9 cellular contexts compared by ENCODE assay signal in the genomic region with DNA sequence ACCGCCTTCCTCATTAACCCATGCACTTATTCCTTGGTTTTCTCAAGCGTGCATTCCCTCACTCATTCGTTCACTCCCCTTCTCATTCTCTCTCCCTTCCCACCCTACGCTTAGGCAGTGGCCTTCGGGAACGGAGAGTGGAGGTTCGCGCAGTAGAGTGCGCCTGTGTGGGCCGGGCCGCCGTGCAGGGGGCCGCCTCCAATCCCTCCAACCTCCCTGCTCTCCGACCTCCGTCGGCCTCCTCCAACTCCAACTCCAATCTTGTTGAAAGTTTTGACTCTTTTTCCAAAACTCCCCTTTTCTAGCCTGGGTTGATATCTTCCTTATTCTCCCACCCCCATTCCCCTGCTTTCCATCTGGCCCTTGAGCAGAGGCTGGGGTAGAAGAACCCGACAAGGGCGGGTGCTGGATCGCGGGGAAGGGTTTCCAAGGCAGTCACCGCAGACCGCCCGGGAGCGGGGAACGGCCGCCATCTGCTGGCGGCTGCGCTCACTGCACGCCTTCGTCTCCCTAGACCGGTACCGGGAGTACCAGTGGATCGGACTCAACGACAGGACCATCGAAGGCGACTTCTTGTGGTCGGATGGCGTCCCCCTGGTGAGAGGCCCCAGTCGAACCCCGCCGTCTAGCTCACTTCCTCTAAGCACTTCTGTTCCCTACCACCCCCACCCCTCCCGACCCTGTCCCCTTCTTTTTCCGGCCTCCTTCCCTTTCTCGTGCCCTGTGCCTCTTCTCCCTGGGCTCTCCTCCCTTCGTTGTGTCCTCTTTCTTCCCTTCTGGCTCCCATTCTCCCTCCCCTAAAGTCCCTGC. TPM values are rescaled to one million over a fixed set of nuclear protein-coding genes. Genes with fewer than 3 reads are reported as not detected.
DNase-seq lines count a peak whose midpoint lies in the region; ATAC-seq and TF ChIP-seq lines count a peak whose summit lies in the region.
"Had no signal": no experiment of that assay in that cellular context is flagged by ENCODE, and none has a peak within 500 bp of the region (broad histone marks: within the 10 kb centered on the region; RNA-seq: fewer than 3 reads in every experiment).

No MANE protein-coding gene starts in this region.

- peaks cover 54% of the 10 kb centered on the region for H3K27me3 ChIP-seq in HUES64 (ENCODE audit: insufficient read depth, low read length)
- peaks cover 46% of the 10 kb centered on the region for H3K27me3 ChIP-seq in suprapubic skin

- H3K36me3 ChIP-seq in HUES64 (ENCODE audit: insufficient read depth, low read length) (no peaks in the 10 kb centered on the region), suprapubic skin (no peaks in the 10 kb centered on the region)

- WGBS in HUES64, result 4% methylated on average over 45 of the region's 45 CpGs
- 2% methylated on average over 45 of the region's 45 CpGs for WGBS in suprapubic skin

- H3K27ac ChIP-seq in HUES64 (ENCODE audit: low read depth, low read length) (no peak overlapping the region), suprapubic skin (no peak overlapping the region)

- H3K4me1 ChIP-seq in HUES64 (ENCODE audit: insufficient read depth, low read length) (peaks cover 33% of the 10 kb centered on the region), suprapubic skin (peaks cover 48% of the 10 kb centered on the region)

- H3K4me1 Mint-ChIP-seq in activated naive CD4-positive, alpha-beta T cell treated with anti-CD3 and anti-CD28 coated beads for 36 hours (ENCODE audit: low read depth), result peaks cover 43% of the 10 kb centered on the region
- H3K4me1 Mint-ChIP-seq in osteocyte (ENCODE audit: unreplicated experiment), result peaks cover 46% of the 10 kb centered on the region

- TF ChIP-seq CTCF in osteocyte (IDR thresholded peaks at IDR 0.05), result peak; percentile 99
- peak; percentile 92 to 96 for TF ChIP-seq CTCF in suprapubic skin (IDR thresholded peaks at IDR 0.05)

- H3K27me3 Mint-ChIP-seq in activated naive CD4-positive, alpha-beta T cell treated with anti-CD3 and anti-CD28 coated beads for 36 hours (ENCODE audit: low read depth), result peaks cover 52% of the 10 kb centered on the region
- H3K27me3 Mint-ChIP-seq in osteocyte (ENCODE audit: unreplicated experiment), result peaks cover 45% of the 10 kb centered on the region

- no peaks in the 10 kb centered on the region for H3K9me3 ChIP-seq in HUES64 (ENCODE audit: insufficient read depth, low read depth, low read length)
- no peaks in the 10 kb centered on the region for H3K9me3 ChIP-seq in suprapubic skin

- no peaks in the 10 kb centered on the region for H3K36me3 Mint-ChIP-seq in activated naive CD4-positive, alpha-beta T cell treated with anti-CD3 and anti-CD28 coated beads for 36 hours (ENCODE audit: low read depth)
- H3K36me3 Mint-ChIP-seq in osteocyte (ENCODE audit: unreplicated experiment), result no peaks in the 10 kb centered on the region

- H3K4me3 ChIP-seq in HUES64 (ENCODE audit: low read length), result peak overlapping the region; percentile 55
- H3K4me3 ChIP-seq in suprapubic skin, result peak overlapping the region; percentile 34

- no peak for TF ChIP-seq POLR2A in suprapubic skin (IDR thresholded peaks at IDR 0.05)

- DNase-seq in COLO668 (lab: John Stamatoyannopoulos, UW; ENCODE audit: unreplicated experiment) (peak; percentile 72), SHP77 treated with DMSO at 0.1 percent for 48 hours (lab: John Stamatoyannopoulos, UW) (peak; percentile 49), Right ventricle myocardium inferior (ENCODE audit: missing footprints) (peak; percentile 89), osteocyte (ENCODE audit: extremely low spot score, unreplicated experiment) (peak; percentile 91), suprapubic skin (ENCODE audit: low spot score in 2 of 2) (peak; percentile 88)
- DNase-seq in activated naive CD4-positive, alpha-beta T cell treated with anti-CD3 and anti-CD28 coated beads for 36 hours, result peak; percentile 76

- no peak overlapping the region for H3K9ac ChIP-seq in HUES64 (ENCODE audit: low read depth, low read length)

- CTCF ChIA-PET in activated naive CD4-positive, alpha-beta T cell treated with anti-CD3 and anti-CD28 coated beads for 36 hours (lab: Charles Lee), result interaction anchor here (0.6 to 8.4 kb wide), 15 partner anchors 8 to 219 kb away, joined by 3 to 168 read pairs (median 7); partner anchors contain the start of genes BCAN, CRABP2, HAPLN2 and ISG20L2

- peak overlapping the region; percentile 44 for H3K4me3 Mint-ChIP-seq in activated naive CD4-positive, alpha-beta T cell treated with anti-CD3 and anti-CD28 coated beads for 36 hours
- peak overlapping the region; percentile 67 for H3K4me3 Mint-ChIP-seq in osteocyte (ENCODE audit: unreplicated experiment)

- no peak overlapping the region for H3K27ac Mint-ChIP-seq in activated naive CD4-positive, alpha-beta T cell treated with anti-CD3 and anti-CD28 coated beads for 36 hours
- H3K27ac Mint-ChIP-seq in osteocyte (ENCODE audit: unreplicated experiment), result no peak overlapping the region

- no peak for TF ChIP-seq EP300 in suprapubic skin (IDR thresholded peaks at IDR 0.05)

- intact Hi-C loops in activated naive CD4-positive, alpha-beta T cell treated with anti-CD3 and anti-CD28 coated beads for 36 hours (cut with micrococcal nuclease), result loop anchor here (1.0 kb wide), 2 partner anchors 31 to 73 kb away; no protein-coding TSS in a partner anchor
- intact Hi-C loops in Right ventricle myocardium inferior (cut with DNase I), result loop anchor here (1.0 to 2.0 kb wide), 2 partner anchors 31 to 73 kb away; no protein-coding TSS in a partner anchor

- no peaks in the 10 kb centered on the region for H3K9me3 Mint-ChIP-seq in activated naive CD4-positive, alpha-beta T cell treated with anti-CD3 and anti-CD28 coated beads for 36 hours
- no peaks in the 10 kb centered on the region for H3K9me3 Mint-ChIP-seq in osteocyte (ENCODE audit: unreplicated experiment)

- ATAC-seq in Right ventricle myocardium inferior, result peak; percentile 57
- no peak for ATAC-seq in HG02571 (IDR thresholded peaks at IDR 0.05; ENCODE audit: unreplicated experiment)

RNA-seq across cellular contexts. Expression of gene BCAN, which starts 15.4 kb away (rescaled TPM):
- 1.6 TPM for polyA plus RNA-seq in HUES64 (2013, experiment 1 of 2)
- polyA plus RNA-seq in HUES64 (2013, experiment 2 of 2), result 2.0 TPM
- total RNA-seq in activated naive CD4-positive, alpha-beta T cell treated with anti-CD3 and anti-CD28 coated beads for 36 hours, result not detected
- 0.35 TPM for total RNA-seq in Right ventricle myocardium inferior
- 0.29 and 0.43 TPM in 2 replicates for total RNA-seq in osteocyte
- 10 to 100 TPM; 17.8 to 41.2 (median 29.4) TPM for total RNA-seq in suprapubic skin
- total RNA-seq: T-helper 2 cell treated with Interferon-gamma antibody and Interleukin-4, amounts not matched to agents 100 ng/mL and 5 ng/mL, for 36 hours had no signal

RNA-seq across cellular contexts. Expression of gene NES, which starts 19.8 kb away (rescaled TPM):
- polyA plus RNA-seq in HUES64 (2013, experiment 1 of 2), result 116 TPM
- polyA plus RNA-seq in HUES64 (2013, experiment 2 of 2), result 122 TPM
- not detected for total RNA-seq in activated naive CD4-positive, alpha-beta T cell treated with anti-CD3 and anti-CD28 coated beads for 36 hours
- total RNA-seq in Right ventricle myocardium inferior (131 TPM), osteocyte (24.2 and 26.5 TPM in 2 replicates), suprapubic skin (1 to 10 TPM; 1.9 to 7.4 (median 4.8) TPM)
- total RNA-seq: T-helper 2 cell treated with Interferon-gamma antibody and Interleukin-4, amounts not matched to agents 100 ng/mL and 5 ng/mL, for 36 hours had no signal

RNA-seq across cellular contexts. Expression of gene HAPLN2, which starts 38.2 kb away (rescaled TPM):
- polyA plus RNA-seq in HUES64 (2013, experiment 1 of 2), result not detected
- 0.19 TPM for polyA plus RNA-seq in HUES64 (2013, experiment 2 of 2)
- under 1 TPM; 0.40 to 0.55 TPM for total RNA-seq in activated naive CD4-positive, alpha-beta T cell treated with anti-CD3 and anti-CD28 coated beads for 36 hours
- total RNA-seq in Right ventricle myocardium inferior (1.4 TPM), osteocyte (0.35 TPM in 1 of 2 replicates, not detected in the other), suprapubic skin (1 to 10 TPM in 2 of 4 donors, not detected in 2; 1.0 to 2.9 TPM)
- total RNA-seq: T-helper 2 cell treated with Interferon-gamma antibody and Interleukin-4, amounts not matched to agents 100 ng/mL and 5 ng/mL, for 36 hours had no signal

RNA-seq across cellular contexts. Expression of gene CRABP2, which starts 48.0 kb away (rescaled TPM):
- polyA plus RNA-seq in HUES64 (2013, experiment 1 of 2), result 229 TPM
- 318 TPM for polyA plus RNA-seq in HUES64 (2013, experiment 2 of 2)
- total RNA-seq in activated naive CD4-positive, alpha-beta T cell treated with anti-CD3 and anti-CD28 coated beads for 36 hours, result under 1 TPM; 0.45 to 0.72 TPM
- total RNA-seq in Right ventricle myocardium inferior (not detected), osteocyte (144 and 146 TPM in 2 replicates), suprapubic skin (10 to 100 TPM; 38.4 to 98.0 (median 68.2) TPM)

RNA-seq across cellular contexts. Expression of gene GPATCH4, which starts 56.1 kb away (rescaled TPM):
- polyA plus RNA-seq in HUES64 (2013, experiment 1 of 2), result 49.9 TPM
- polyA plus RNA-seq in HUES64 (2013, experiment 2 of 2), result 44.9 TPM
- total RNA-seq in activated naive CD4-positive, alpha-beta T cell treated with anti-CD3 and anti-CD28 coated beads for 36 hours, result 10 to 100 TPM; 37.5 to 38.3 TPM
- 14.6 TPM for total RNA-seq in Right ventricle myocardium inferior
- total RNA-seq in osteocyte, result 17.2 and 20.6 TPM in 2 replicates
- total RNA-seq in suprapubic skin, result 10 to 100 TPM; 15.9 to 25.1 (median 20.5) TPM

Comparison
In these comparisons a context has a peak if more than half of its experiments do, and no peak if none do; other contexts are left out.
1. RNA of gene BCAN, which starts 15.4 kb away (total RNA-seq): 17.8 to 41.2 TPM in suprapubic skin; 0.29 to 0.43 TPM in osteocyte, 0.35 TPM in Right ventricle myocardium inferior (single experiment) and not detected in activated naive CD4-positive, alpha-beta T cell treated with anti-CD3 and anti-CD28 coated beads for 36 hours; every median in the first group is over 10 times any median in the second.
2. Peak in every context shown above with its lines, with median percentiles within 50 percentile points of each other: DNase-seq.